Comparison of ENCODE assay signal across 9 cellular contexts in genomic region chr17:72122336-72122667, GRCh38. TPM values are rescaled to one million over a fixed set of nuclear protein-coding genes. Genes with fewer than 3 reads are reported as not detected.
DNase-seq lines count a peak whose midpoint lies in the region; ATAC-seq and TF ChIP-seq lines count a peak whose summit lies in the region.
"Had no signal": no experiment of that assay in that cellular context is flagged by ENCODE, and none has a peak within 500 bp of the region (broad histone marks: within the 10 kb centered on the region; RNA-seq: fewer than 3 reads in every experiment).

No MANE protein-coding gene starts in this region.

- peak overlapping the region; percentile 59 for H3K4me2 ChIP-seq in parathyroid adenoma (ENCODE audit: low read length)

- peaks cover 1% of the 10 kb centered on the region; the same call in 1 of the 2 replicates for H3K36me3 ChIP-seq in Caco-2 (ENCODE audit: control insufficient read depth, insufficient read depth, low read length)
- H3K36me3 ChIP-seq in parathyroid adenoma (ENCODE audit: control insufficient read depth, insufficient read depth, low read length): no peaks in the 10 kb centered on the region

- POLR2A ChIA-PET in Caco-2 (lab: Charles Lee): no interaction called here
- POLR2A ChIA-PET in RWPE1 (lab: Yijun Ruan, JAX; ENCODE audit: low non-redundant PET): no interaction called here

- H3K79me2 ChIP-seq in parathyroid adenoma: no peaks in the 10 kb centered on the region

- H3K4me1 ChIP-seq in Caco-2 (peaks cover 25% of the 10 kb centered on the region), parathyroid adenoma (no peaks in the 10 kb centered on the region)

- CTCF ChIA-PET in Caco-2 (lab: Charles Lee) (no interaction called here), RWPE1 (lab: Yijun Ruan, JAX) (interaction anchor here (1.4 kb wide), 1 partner anchor 418 kb away, joined by 12 read pairs; no protein-coding TSS in a partner anchor)

- peak overlapping the region; percentile 84 for H3K4me3 Mint-ChIP-seq in Caco-2 (ENCODE audit: unreplicated experiment)

- H3K27ac Mint-ChIP-seq in Caco-2 (ENCODE audit: unreplicated experiment): peak overlapping the region; percentile 86

- intact Hi-C loops in Caco-2 (cut with micrococcal nuclease; ENCODE audit: unreplicated experiment): loop anchor here (5.0 kb wide), 3 partner anchors 290 to 395 kb away; no protein-coding TSS in a partner anchor

- H3K9me3 ChIP-seq in Caco-2 (no peaks in the 10 kb centered on the region), parathyroid adenoma (ENCODE audit: control insufficient read depth, low read length) (no peaks in the 10 kb centered on the region)

- TF ChIP-seq CTCF in Caco-2 (IDR thresholded peaks at IDR 0.05; ENCODE audit: insufficient read depth in 1 of 2, low read depth in 1 of 2, low read length in 1 of 2, severe bottlenecking in 1 of 2, unreplicated experiment in 1 of 2): no peak
- TF ChIP-seq CTCF in RWPE1 (conservative IDR thresholded peaks at IDR 0.05; ENCODE audit: low read depth): no peak
- no peak for TF ChIP-seq CTCF in fibroblast of the aortic adventitia (IDR thresholded peaks at IDR 0.05; ENCODE audit: insufficient read depth, low read length)
- no peak for TF ChIP-seq CTCF in parathyroid adenoma (IDR thresholded peaks at IDR 0.05)

- H3K9me3 Mint-ChIP-seq in Caco-2 (ENCODE audit: unreplicated experiment): no peaks in the 10 kb centered on the region

- no peak for DNase-seq in Caco-2
- no peak for DNase-seq in RWPE1 (ENCODE audit: low spot score)
- DNase-seq in fibroblast of the aortic adventitia (ENCODE audit: low read depth): no peak
- DNase-seq in dermis blood vessel endothelial cell: no peak
- DNase-seq in NCI-H524 (lab: John Stamatoyannopoulos, UW): no peak
- no peak for DNase-seq in NCI-H748 treated with DMSO at 0.1 percent for 48 hours (lab: John Stamatoyannopoulos, UW)
- DNase-seq: erythroblast had no signal

- no peaks in the 10 kb centered on the region for H3K27me3 Mint-ChIP-seq in Caco-2 (ENCODE audit: insufficient read depth, unreplicated experiment)

- H3K9ac ChIP-seq in parathyroid adenoma: no peak overlapping the region

- no peak for ATAC-seq in GM18517 (IDR thresholded peaks at IDR 0.05; ENCODE audit: unreplicated experiment)

- H2AFZ ChIP-seq in parathyroid adenoma: no peak overlapping the region

- H3K27ac ChIP-seq in RWPE1 (peak overlapping the region; percentile 89), parathyroid adenoma (no peak overlapping the region)

- H3K4me3 ChIP-seq in Caco-2 (ENCODE audit: low read depth, low read length): peak overlapping the region; percentile 71
- H3K4me3 ChIP-seq in fibroblast of the aortic adventitia (ENCODE audit: low read depth, low read length): peak overlapping the region; percentile 66
- no peak overlapping the region for H3K4me3 ChIP-seq in parathyroid adenoma (ENCODE audit: low read depth, low read length)

- BruUV-seq in Caco-2 (replicated peaks; lab: Mats Ljungman, UMichigan): no TSS peak

- H3K4me1 Mint-ChIP-seq in Caco-2 (ENCODE audit: low read depth, unreplicated experiment): peaks cover 14% of the 10 kb centered on the region

- H3K36me3 Mint-ChIP-seq in Caco-2 (ENCODE audit: insufficient read depth, unreplicated experiment): peaks cover 58% of the 10 kb centered on the region

- no peaks in the 10 kb centered on the region for H3K27me3 ChIP-seq in Caco-2 (replicated peaks; ENCODE audit: control insufficient read depth, insufficient read depth, low read length)
- peaks cover 6% of the 10 kb centered on the region for H3K27me3 ChIP-seq in parathyroid adenoma (ENCODE audit: control insufficient read depth, insufficient read depth, low read length)

RNA-seq across cellular contexts. Expression of gene SOX9, which starts 1.5 kb away (rescaled TPM):
- total RNA-seq in Caco-2 (2022) (46.2 and 51.5 TPM in 2 replicates), fibroblast of the aortic adventitia (ENCODE audit: low replicate concordance) (2.1 and 2.4 TPM in 2 replicates), dermis blood vessel endothelial cell (0.17 TPM in 1 of 2 replicates, not detected in the other)

Comparison
In these comparisons a context has a peak if more than half of its experiments do, and no peak if none do; other contexts are left out.
1. RNA of gene SOX9, which starts 1.5 kb away (total RNA-seq): 46.2 to 51.5 TPM in Caco-2; 2.1 to 2.4 TPM in fibroblast of the aortic adventitia and 0.17 TPM in dermis blood vessel endothelial cell; every median in the first group is over 10 times any median in the second.